In the genomic region with DNA sequence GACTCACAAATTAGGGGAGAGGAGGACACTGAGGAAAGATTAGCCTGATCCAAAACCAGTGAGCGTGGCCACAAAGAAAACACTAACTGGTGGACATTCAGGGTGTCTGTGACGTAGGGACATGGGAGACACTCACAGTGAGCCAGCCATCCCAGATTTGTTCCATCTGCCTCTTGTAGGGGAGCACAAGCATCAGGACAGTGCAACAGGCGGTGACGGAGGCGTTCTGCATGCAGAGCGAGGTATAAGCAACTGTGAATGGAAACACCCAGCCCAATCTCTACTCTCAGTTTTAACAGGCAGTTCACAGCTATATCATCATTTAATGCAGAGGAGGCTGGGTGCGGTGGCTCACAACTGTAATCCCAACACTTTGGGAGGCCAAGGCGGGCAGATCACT, we compare ENCODE assay signal across 18 cellular contexts. TPM values are rescaled to one million over a fixed set of nuclear protein-coding genes. Genes with fewer than 3 reads are reported as not detected.
DNase-seq lines count a peak whose midpoint lies in the region; ATAC-seq and TF ChIP-seq lines count a peak whose summit lies in the region.
"Had no signal": no experiment of that assay in that cellular context is flagged by ENCODE, and none has a peak within 500 bp of the region (broad histone marks: within the 10 kb centered on the region; RNA-seq: fewer than 3 reads in every experiment).

No MANE protein-coding gene starts in this region.

- peaks cover 6% of the 10 kb centered on the region for H3K27me3 Mint-ChIP-seq in GM23338 (ENCODE audit: insufficient read depth, low read depth, poor library complexity)
- H3K27me3 Mint-ChIP-seq in WTC11 (ENCODE audit: low read depth), result no peaks in the 10 kb centered on the region
- H3K27me3 Mint-ChIP-seq in glutamatergic neuron (ENCODE audit: unreplicated experiment), result peaks cover 2% of the 10 kb centered on the region
- H3K27me3 Mint-ChIP-seq: B cell; CD4-positive, alpha-beta T cell had no signal

- H3K4me3 Mint-ChIP-seq in GM23338 (no peak overlapping the region), WTC11 (no peak overlapping the region), glutamatergic neuron (ENCODE audit: unreplicated experiment) (peak overlapping the region; percentile 22)
- H3K4me3 Mint-ChIP-seq: B cell; CD4-positive, alpha-beta T cell; CD8-positive, alpha-beta T cell had no signal

- no peaks in the 10 kb centered on the region for H3K27me3 ChIP-seq in GM23338 (ENCODE audit: insufficient read depth)
- H3K27me3 ChIP-seq: BLaER1 treated with 17β-estradiol and CSF1 and Interleukin-3, amounts not matched to agents 10 nM and 100 nM had no signal

- peaks cover 11% of the 10 kb centered on the region; the same call in 2 of the 3 replicates for H3K4me1 Mint-ChIP-seq in GM23338
- H3K4me1 Mint-ChIP-seq in WTC11, result peaks cover 30% of the 10 kb centered on the region
- H3K4me1 Mint-ChIP-seq in glutamatergic neuron (ENCODE audit: low read depth, unreplicated experiment), result peaks cover 22% of the 10 kb centered on the region

- no peak overlapping the region for H3K27ac Mint-ChIP-seq in GM23338
- H3K27ac Mint-ChIP-seq in WTC11, result no peak overlapping the region
- H3K27ac Mint-ChIP-seq in glutamatergic neuron (ENCODE audit: unreplicated experiment), result peak overlapping the region; percentile 52
- H3K27ac Mint-ChIP-seq: B cell; CD4-positive, alpha-beta T cell; CD8-positive, alpha-beta T cell had no signal

- no peak overlapping the region for H3K4me3 ChIP-seq in GM23338
- H3K4me3 ChIP-seq: BLaER1 treated with 17β-estradiol and CSF1 and Interleukin-3, amounts not matched to agents 10 nM and 100 nM had no signal

- no peak for TF ChIP-seq CTCF in GM23338 (conservative IDR thresholded peaks at IDR 0.05; ENCODE audit: low read depth in 2 of 2)
- no peak for TF ChIP-seq CTCF in WTC11 (IDR thresholded peaks at IDR 0.05)
- TF ChIP-seq CTCF in glutamatergic neuron (IDR thresholded peaks at IDR 0.05; ENCODE audit: partially characterized antibody, unreplicated experiment), result no peak

- H3K36me3 Mint-ChIP-seq in GM23338 (ENCODE audit: low read depth) (0 out of 3 replicates have a peak, but pooled peaks cover 3% of the 10 kb centered on the region), WTC11 (no peaks in the 10 kb centered on the region), glutamatergic neuron (ENCODE audit: unreplicated experiment) (peaks cover 6% of the 10 kb centered on the region)
- H3K36me3 Mint-ChIP-seq: CD8-positive, alpha-beta T cell had no signal

- no peak overlapping the region for H3K4me2 ChIP-seq in GM23338
- H3K4me2 ChIP-seq: BLaER1 treated with 17β-estradiol and CSF1 and Interleukin-3, amounts not matched to agents 10 nM and 100 nM had no signal

- peak overlapping the region; percentile 76; the same call in 1 of the 2 replicates for H2AFZ ChIP-seq in GM23338

- POLR2A ChIA-PET in WTC11 (lab: Charles Lee), result no interaction called here

- H3K9me3 Mint-ChIP-seq in GM23338, result peaks cover 10% of the 10 kb centered on the region; the same call in 2 of the 3 replicates
- peaks cover 3% of the 10 kb centered on the region for H3K9me3 Mint-ChIP-seq in WTC11
- H3K9me3 Mint-ChIP-seq in glutamatergic neuron (ENCODE audit: unreplicated experiment), result peaks cover 4% of the 10 kb centered on the region
- H3K9me3 Mint-ChIP-seq: CD4-positive, alpha-beta T cell; CD8-positive, alpha-beta T cell had no signal

- H3F3A ChIP-seq in GM23338 (replicated peaks; ENCODE audit: low read depth), result no peaks in the 10 kb centered on the region

- no peaks in the 10 kb centered on the region for H3K4me1 ChIP-seq in GM23338 (ENCODE audit: insufficient read depth)
- H3K4me1 ChIP-seq: Caco-2 had no signal

- no peaks in the 10 kb centered on the region for H3K36me3 ChIP-seq in GM23338 (ENCODE audit: insufficient read depth)

- no peaks in the 10 kb centered on the region for H3K79me2 ChIP-seq in GM23338 (replicated peaks; ENCODE audit: insufficient read depth)

- ATAC-seq in GM23338 (no peak), WTC11 (0 out of 2 replicates have a peak, but pooled peaks have one; percentile 22), GM21825 (IDR thresholded peaks at IDR 0.05; ENCODE audit: unreplicated experiment) (no peak)
- ATAC-seq: CD8-positive, alpha-beta T cell had no signal

- DNase-seq in GM23338 (ENCODE audit: low spot score) (no peak), WTC11 (ENCODE audit: low spot score) (no peak), glutamatergic neuron (peak; percentile 20), NCI-H2107 (lab: John Stamatoyannopoulos, UW) (no peak), NCI-H1436 treated with DMSO at 0.1 percent for 48 hours (lab: John Stamatoyannopoulos, UW) (no peak), GM19240 (ENCODE audit: insufficient read length, low spot score) (no peak)
- DNase-seq: 8988T; ACHN; Caco-2; Calu3; CD4-positive, alpha-beta T cell; CD8-positive, alpha-beta T cell; DMS79 treated with DMSO at 0.1 percent for 48 hours; GF-D8 had no signal

- CTCF ChIA-PET in WTC11 (lab: Charles Lee), result interaction anchor here (0.6 to 2.9 kb wide), 4 partner anchors 15 to 179 kb away, joined by 3 to 15 read pairs (median 3); no protein-coding TSS in a partner anchor

- no peaks in the 10 kb centered on the region for H4K20me1 ChIP-seq in GM23338 (replicated peaks; ENCODE audit: insufficient read depth)
- H4K20me1 ChIP-seq: BLaER1 treated with 17β-estradiol and CSF1 and Interleukin-3, amounts not matched to agents 10 nM and 100 nM had no signal

- no peak overlapping the region for H3K27ac ChIP-seq in GM23338 (ENCODE audit: low read depth)
- H3K27ac ChIP-seq: BLaER1 treated with 17β-estradiol and CSF1 and Interleukin-3, amounts not matched to agents 10 nM and 100 nM; C4-2B had no signal

- 0 out of 2 replicates have a peak, but pooled peaks cover 3% of the 10 kb centered on the region for H3K9me2 ChIP-seq in GM23338 (ENCODE audit: insufficient read depth)

TF ChIP-seq in GM23338, 12 proteins besides CTCF, POLR2A, EP300 and RAD21 (continues in another document):
- TF ChIP-seq EZH2phosphoT487 (IDR thresholded peaks at IDR 0.05; ENCODE audit: unreplicated experiment) (no peak), ZNF331 (CRISPR knock-in tag; IDR thresholded peaks at IDR 0.05; ENCODE audit: low read depth) (no peak), ZNF114 (CRISPR knock-in tag; IDR thresholded peaks at IDR 0.05) (no peak), STAT1 (IDR thresholded peaks at IDR 0.05; ENCODE audit: unreplicated experiment) (no peak)
- TF ChIP-seq, protein P1, sequence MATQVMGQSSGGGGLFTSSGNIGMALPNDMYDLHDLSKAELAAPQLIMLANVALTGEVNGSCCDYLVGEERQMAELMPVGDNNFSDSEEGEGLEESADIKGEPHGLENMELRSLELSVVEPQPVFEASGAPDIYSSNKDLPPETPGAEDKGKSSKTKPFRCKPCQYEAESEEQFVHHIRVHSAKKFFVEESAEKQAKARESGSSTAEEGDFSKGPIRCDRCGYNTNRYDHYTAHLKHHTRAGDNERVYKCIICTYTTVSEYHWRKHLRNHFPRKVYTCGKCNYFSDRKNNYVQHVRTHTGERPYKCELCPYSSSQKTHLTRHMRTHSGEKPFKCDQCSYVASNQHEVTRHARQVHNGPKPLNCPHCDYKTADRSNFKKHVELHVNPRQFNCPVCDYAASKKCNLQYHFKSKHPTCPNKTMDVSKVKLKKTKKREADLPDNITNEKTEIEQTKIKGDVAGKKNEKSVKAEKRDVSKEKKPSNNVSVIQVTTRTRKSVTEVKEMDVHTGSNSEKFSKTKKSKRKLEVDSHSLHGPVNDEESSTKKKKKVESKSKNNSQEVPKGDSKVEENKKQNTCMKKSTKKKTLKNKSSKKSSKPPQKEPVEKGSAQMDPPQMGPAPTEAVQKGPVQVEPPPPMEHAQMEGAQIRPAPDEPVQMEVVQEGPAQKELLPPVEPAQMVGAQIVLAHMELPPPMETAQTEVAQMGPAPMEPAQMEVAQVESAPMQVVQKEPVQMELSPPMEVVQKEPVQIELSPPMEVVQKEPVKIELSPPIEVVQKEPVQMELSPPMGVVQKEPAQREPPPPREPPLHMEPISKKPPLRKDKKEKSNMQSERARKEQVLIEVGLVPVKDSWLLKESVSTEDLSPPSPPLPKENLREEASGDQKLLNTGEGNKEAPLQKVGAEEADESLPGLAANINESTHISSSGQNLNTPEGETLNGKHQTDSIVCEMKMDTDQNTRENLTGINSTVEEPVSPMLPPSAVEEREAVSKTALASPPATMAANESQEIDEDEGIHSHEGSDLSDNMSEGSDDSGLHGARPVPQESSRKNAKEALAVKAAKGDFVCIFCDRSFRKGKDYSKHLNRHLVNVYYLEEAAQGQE (IDR thresholded peaks at IDR 0.05; ENCODE audit: unreplicated experiment), result no peak

TF ChIP-seq in WTC11, 78 proteins besides CTCF, POLR2A, EP300 and RAD21 (continues in another document):
- TF ChIP-seq SMAD3 (CRISPR knock-in tag; IDR thresholded peaks at IDR 0.05; ENCODE audit: borderline replicate concordance) (no peak), KAT7 (CRISPR knock-in tag; IDR thresholded peaks at IDR 0.05; ENCODE audit: borderline replicate concordance) (no peak), ETV6 (CRISPR knock-in tag; IDR thresholded peaks at IDR 0.05) (no peak), GRHL2 (CRISPR knock-in tag; IDR thresholded peaks at IDR 0.05; ENCODE audit: insufficient replicate concordance, severe bottlenecking) (no peak), OVOL2 (CRISPR knock-in tag; IDR thresholded peaks at IDR 0.05; ENCODE audit: borderline replicate concordance) (no peak), IRF2 (CRISPR knock-in tag; IDR thresholded peaks at IDR 0.05; ENCODE audit: borderline replicate concordance, low read depth) (no peak), JAZF1 (CRISPR knock-in tag; IDR thresholded peaks at IDR 0.05) (no peak), ZNF121 (CRISPR knock-in tag; IDR thresholded peaks at IDR 0.05) (no peak), CREB1 (CRISPR knock-in tag; IDR thresholded peaks at IDR 0.05) (no peak)
- TF ChIP-seq, protein P2, sequence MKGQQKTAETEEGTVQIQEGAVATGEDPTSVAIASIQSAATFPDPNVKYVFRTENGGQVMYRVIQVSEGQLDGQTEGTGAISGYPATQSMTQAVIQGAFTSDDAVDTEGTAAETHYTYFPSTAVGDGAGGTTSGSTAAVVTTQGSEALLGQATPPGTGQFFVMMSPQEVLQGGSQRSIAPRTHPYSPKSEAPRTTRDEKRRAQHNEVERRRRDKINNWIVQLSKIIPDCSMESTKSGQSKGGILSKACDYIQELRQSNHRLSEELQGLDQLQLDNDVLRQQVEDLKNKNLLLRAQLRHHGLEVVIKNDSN (CRISPR knock-in tag; IDR thresholded peaks at IDR 0.05), result no peak
- TF ChIP-seq, protein P3, sequence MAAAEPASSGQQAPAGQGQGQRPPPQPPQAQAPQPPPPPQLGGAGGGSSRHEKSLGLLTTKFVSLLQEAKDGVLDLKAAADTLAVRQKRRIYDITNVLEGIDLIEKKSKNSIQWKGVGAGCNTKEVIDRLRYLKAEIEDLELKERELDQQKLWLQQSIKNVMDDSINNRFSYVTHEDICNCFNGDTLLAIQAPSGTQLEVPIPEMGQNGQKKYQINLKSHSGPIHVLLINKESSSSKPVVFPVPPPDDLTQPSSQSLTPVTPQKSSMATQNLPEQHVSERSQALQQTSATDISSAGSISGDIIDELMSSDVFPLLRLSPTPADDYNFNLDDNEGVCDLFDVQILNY (CRISPR knock-in tag; IDR thresholded peaks at IDR 0.05), result no peak

RNA-seq across cellular contexts. Expression of a gene that starts 52.8 kb away (rescaled TPM):
- total RNA-seq in GM23338 (2014; rRNA removed; shearing (Covaris generic)), result 131 and 164 TPM in 2 replicates
- polyA plus RNA-seq in GM23338 (2016; fragmentation: Nextera tagmentation; extraction: Ambion mirVana), result 791 and 920 TPM in 2 replicates
- total RNA-seq in WTC11 (2021), result 500 to 506 TPM (median 502 TPM) in 3 replicates
- total RNA-seq in glutamatergic neuron (ENCODE audit: unreplicated experiment), result 111 TPM
